ENCODE assay signal across 8 cellular contexts in the genomic region with DNA sequence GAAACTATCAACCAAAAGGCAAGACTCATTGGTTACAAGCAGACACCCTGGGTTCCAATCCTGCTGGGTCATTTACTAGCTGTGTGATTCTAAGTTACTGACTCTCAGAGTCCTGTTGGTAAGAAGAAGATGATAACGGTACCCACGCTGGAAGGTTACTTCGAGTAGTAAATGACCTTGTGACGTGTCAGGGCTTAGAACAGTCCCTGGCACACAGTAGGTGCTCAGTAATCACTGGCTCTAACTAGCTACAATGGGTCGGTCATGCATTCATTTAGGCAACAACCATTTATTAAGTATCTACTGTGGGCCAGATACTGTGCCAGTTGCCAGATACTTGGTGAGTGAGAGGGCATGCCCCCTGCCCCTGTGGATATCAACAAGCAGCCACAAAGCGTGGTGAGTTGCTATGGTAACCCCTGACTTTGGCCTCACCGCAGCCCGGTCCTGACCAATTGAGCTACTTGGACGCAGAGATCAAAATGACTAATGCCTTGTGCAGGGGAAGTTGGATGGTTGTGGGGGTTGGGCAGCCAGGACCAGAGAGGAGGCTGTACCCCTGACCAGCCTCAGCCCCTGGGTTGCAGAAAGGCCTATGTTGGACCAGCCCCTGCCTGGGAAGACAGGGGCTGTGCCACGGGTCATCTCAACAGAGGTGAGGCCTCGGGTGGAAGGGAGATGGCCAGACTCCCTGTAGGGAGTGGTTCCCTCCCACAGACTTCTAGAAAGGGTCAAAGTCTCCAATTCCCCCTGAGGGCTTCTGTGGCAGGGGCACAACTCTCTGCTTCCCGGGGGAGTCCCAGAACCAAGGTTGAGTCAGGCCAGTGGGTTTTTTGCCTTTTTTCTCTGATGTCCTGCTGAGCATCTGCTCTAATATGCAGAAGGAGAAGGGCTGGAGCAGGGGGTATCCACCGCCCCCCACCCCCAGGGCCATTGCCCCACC. TPM values are rescaled to one million over a fixed set of nuclear protein-coding genes. Genes with fewer than 3 reads are reported as not detected.
DNase-seq lines count a peak whose midpoint lies in the region; ATAC-seq, FAIRE-seq and TF ChIP-seq lines count a peak whose summit lies in the region.

No MANE protein-coding gene starts in this region.

- no peak for TF ChIP-seq POLR2A in A549 (IDR thresholded peaks at IDR 0.05; ENCODE audit: low read length)
- TF ChIP-seq POLR2A in suprapubic skin (IDR thresholded peaks at IDR 0.05), result no peak

- H3K27ac ChIP-seq in A549 (peak overlapping the region; percentile 97 to 100), liver (ENCODE audit: low read depth in 1 of 2, low read length in 2 of 2) (peak overlapping the region; percentile 94 to 96), suprapubic skin (no peak overlapping the region)

- H3K36me3 ChIP-seq in liver (ENCODE audit: control insufficient read depth in 4 of 4, insufficient read depth in 3 of 4, low read depth in 1 of 4, low read length in 3 of 4) (peaks cover 0 to 4% (median 1%) of the 10 kb centered on the region in 4 donors), suprapubic skin (peaks cover 9% of the 10 kb centered on the region)

- 56% methylated on average over 8 of the region's 13 CpGs for WGBS in A549 (ENCODE audit: missing lambda C conversion rate)
- WGBS in liver, result 44% methylated on average over 13 of the region's 13 CpGs
- 67% methylated on average over 10 of the region's 13 CpGs for WGBS in suprapubic skin

- H3K4me1 ChIP-seq in A549, result peaks cover 85% of the 10 kb centered on the region
- H3K4me1 ChIP-seq in liver (ENCODE audit: control insufficient read depth in 4 of 4, insufficient read depth in 4 of 4, low read length in 3 of 4), result peaks cover 40 to 87% (median 81%) of the 10 kb centered on the region in 4 donors
- peaks cover 73% of the 10 kb centered on the region for H3K4me1 ChIP-seq in suprapubic skin

- H3K4me2 ChIP-seq in A549, result peak overlapping the region; percentile 55

- H3K4me3 ChIP-seq in A549 (no peak overlapping the region; the same call in 2 of the 3 replicates), liver (ENCODE audit: low read depth in 1 of 3, low read length in 3 of 3) (no peak overlapping the region), suprapubic skin (no peak overlapping the region)

- TF ChIP-seq RAD21 in A549 (conservative IDR thresholded peaks at IDR 0.05 in 1 of 2, IDR thresholded peaks at IDR 0.05 in 1 of 2) (no peak), liver (IDR thresholded peaks at IDR 0.05) (no peak)

- H3K9ac ChIP-seq in liver (ENCODE audit: low read depth in 1 of 2, low read length in 2 of 2), result peak overlapping the region in 1 of 2 donors; percentile 11

- peak in 1 of 2 experiments; percentile 22; a peak in 3 of 6 replicates for ATAC-seq in A549
- no peak for ATAC-seq in HG03108 (IDR thresholded peaks at IDR 0.05; ENCODE audit: unreplicated experiment)
- ATAC-seq in HG03139 (IDR thresholded peaks at IDR 0.05; ENCODE audit: unreplicated experiment), result no peak

- FAIRE-seq in A549 (lab: Jason Lieb, UNC), result no peak

- TF ChIP-seq EP300 in A549 (IDR thresholded peaks at IDR 0.05), result no peak
- TF ChIP-seq EP300 in suprapubic skin (IDR thresholded peaks at IDR 0.05), result no peak

- POLR2A ChIA-PET in A549 (lab: Yijun Ruan, JAX), result interaction anchor here (1.2 to 2.5 kb wide), 2 partner anchors 17 to 57 kb away, joined by 3 to 18 read pairs; no protein-coding TSS in a partner anchor

- H3K27me3 ChIP-seq in liver (ENCODE audit: control insufficient read depth in 4 of 4, insufficient read depth in 4 of 4, low read length in 3 of 4), result no peaks in the 10 kb centered on the region
- no peaks in the 10 kb centered on the region for H3K27me3 ChIP-seq in suprapubic skin

- CTCF ChIA-PET in A549 (lab: Yijun Ruan, JAX), result interaction anchor here (1.2 to 2.1 kb wide), 7 partner anchors 8 to 57 kb away, joined by 3 to 17 read pairs (median 4); partner anchors contain the start of gene DHRS3

- H3K9me3 ChIP-seq in A549 (no peaks in the 10 kb centered on the region), liver (ENCODE audit: control insufficient read depth in 4 of 4, low read length in 3 of 4) (no peaks in the 10 kb centered on the region), suprapubic skin (no peaks in the 10 kb centered on the region)

- DNase-seq in A549 (ENCODE audit: low read depth in 1 of 2, low spot score in 1 of 2), result peak in 1 of 2 experiments; percentile 61
- DNase-seq in HK-2 (ENCODE audit: unreplicated experiment), result peak; percentile 89
- DNase-seq in amniotic epithelial cell (ENCODE audit: low read depth), result peak; percentile 88
- no peak for DNase-seq in suprapubic skin (ENCODE audit: low spot score in 2 of 2)
- DNase-seq in cerebellum (ENCODE audit: low spot score), result no peak

- TF ChIP-seq CTCF in A549 (IDR thresholded peaks at IDR 0.05), result no peak
- TF ChIP-seq CTCF in liver (IDR thresholded peaks at IDR 0.05; ENCODE audit: low read depth, low read length, missing input control), result no peak
- TF ChIP-seq CTCF in suprapubic skin (IDR thresholded peaks at IDR 0.05), result no peak

TF ChIP-seq in A549, 52 proteins besides CTCF, POLR2A, EP300 and RAD21:
- TF ChIP-seq POLR2AphosphoS2 (conservative IDR thresholded peaks at IDR 0.05; ENCODE audit: low read length) (peak; percentile 81; the same call in 1 of the 2 replicates), ELK1 (IDR thresholded peaks at IDR 0.05; ENCODE audit: low read depth, low read length) (no peak)
- TF ChIP-seq, protein P1, sequence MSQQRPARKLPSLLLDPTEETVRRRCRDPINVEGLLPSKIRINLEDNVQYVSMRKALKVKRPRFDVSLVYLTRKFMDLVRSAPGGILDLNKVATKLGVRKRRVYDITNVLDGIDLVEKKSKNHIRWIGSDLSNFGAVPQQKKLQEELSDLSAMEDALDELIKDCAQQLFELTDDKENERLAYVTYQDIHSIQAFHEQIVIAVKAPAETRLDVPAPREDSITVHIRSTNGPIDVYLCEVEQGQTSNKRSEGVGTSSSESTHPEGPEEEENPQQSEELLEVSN (IDR thresholded peaks at IDR 0.05; ENCODE audit: borderline replicate concordance, low read depth), result 0 out of 2 replicates have a peak, but pooled peaks have one; percentile 28

TF ChIP-seq in liver, 16 proteins besides CTCF, POLR2A, EP300 and RAD21:
- TF ChIP-seq HNF4A (conservative IDR thresholded peaks at IDR 0.05) (peak in 1 of 2 donors; percentile 59), YY1 (IDR thresholded peaks at IDR 0.05) (no peak), GABPA (IDR thresholded peaks at IDR 0.05 in 1 of 2, conservative IDR thresholded peaks at IDR 0.05 in 1 of 2) (no peak), EGR1 (IDR thresholded peaks at IDR 0.05; ENCODE audit: low read depth in 2 of 2) (no peak), RXRA (IDR thresholded peaks at IDR 0.05) (peak; percentile 24 to 60), JUND (IDR thresholded peaks at IDR 0.05) (peak in 1 of 2 donors; percentile 30), NR2F2 (IDR thresholded peaks at IDR 0.05) (peak; percentile 23)
- TF ChIP-seq, protein P2, sequence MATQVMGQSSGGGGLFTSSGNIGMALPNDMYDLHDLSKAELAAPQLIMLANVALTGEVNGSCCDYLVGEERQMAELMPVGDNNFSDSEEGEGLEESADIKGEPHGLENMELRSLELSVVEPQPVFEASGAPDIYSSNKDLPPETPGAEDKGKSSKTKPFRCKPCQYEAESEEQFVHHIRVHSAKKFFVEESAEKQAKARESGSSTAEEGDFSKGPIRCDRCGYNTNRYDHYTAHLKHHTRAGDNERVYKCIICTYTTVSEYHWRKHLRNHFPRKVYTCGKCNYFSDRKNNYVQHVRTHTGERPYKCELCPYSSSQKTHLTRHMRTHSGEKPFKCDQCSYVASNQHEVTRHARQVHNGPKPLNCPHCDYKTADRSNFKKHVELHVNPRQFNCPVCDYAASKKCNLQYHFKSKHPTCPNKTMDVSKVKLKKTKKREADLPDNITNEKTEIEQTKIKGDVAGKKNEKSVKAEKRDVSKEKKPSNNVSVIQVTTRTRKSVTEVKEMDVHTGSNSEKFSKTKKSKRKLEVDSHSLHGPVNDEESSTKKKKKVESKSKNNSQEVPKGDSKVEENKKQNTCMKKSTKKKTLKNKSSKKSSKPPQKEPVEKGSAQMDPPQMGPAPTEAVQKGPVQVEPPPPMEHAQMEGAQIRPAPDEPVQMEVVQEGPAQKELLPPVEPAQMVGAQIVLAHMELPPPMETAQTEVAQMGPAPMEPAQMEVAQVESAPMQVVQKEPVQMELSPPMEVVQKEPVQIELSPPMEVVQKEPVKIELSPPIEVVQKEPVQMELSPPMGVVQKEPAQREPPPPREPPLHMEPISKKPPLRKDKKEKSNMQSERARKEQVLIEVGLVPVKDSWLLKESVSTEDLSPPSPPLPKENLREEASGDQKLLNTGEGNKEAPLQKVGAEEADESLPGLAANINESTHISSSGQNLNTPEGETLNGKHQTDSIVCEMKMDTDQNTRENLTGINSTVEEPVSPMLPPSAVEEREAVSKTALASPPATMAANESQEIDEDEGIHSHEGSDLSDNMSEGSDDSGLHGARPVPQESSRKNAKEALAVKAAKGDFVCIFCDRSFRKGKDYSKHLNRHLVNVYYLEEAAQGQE (IDR thresholded peaks at IDR 0.05), result no peak

RNA-seq across cellular contexts. Expression of gene DHRS3, which starts 16.0 kb away (rescaled TPM):
- polyA plus RNA-seq in A549 (2011; rRNA removed), result 79.7 and 89.1 TPM in 2 replicates
- 64.4 and 78.4 TPM in 2 replicates for polyA plus RNA-seq in A549 (2012; cell fraction: cytosol; rRNA removed)
- polyA plus RNA-seq in A549 (2012; cell fraction: nucleus; rRNA removed), result 119 and 124 TPM in 2 replicates
- 56.9 to 78.9 TPM (median 62.7 TPM) in 3 replicates for polyA plus RNA-seq in A549 (2017; fragmentation: RNase III; extraction: RNeasy Plus Mini Kit Qiagen cat#74134 plus additional on column Dnase treatment)
- polyA minus RNA-seq in A549 (2011; rRNA and poly(A)+ RNA removed), result 320 and 332 TPM in 2 replicates
- 100 to 1,000 TPM in 1 of 2 donors, 10 to 100 TPM in 1; 62.6 to 146 TPM for total RNA-seq in liver
- polyA plus RNA-seq in liver, result 100 to 1,000 TPM; 170 to 185 TPM
- 10 to 100 TPM; 73.3 to 86.9 (median 80.2) TPM for total RNA-seq in suprapubic skin
- 23.6 TPM for total RNA-seq in cerebellum

RNA-seq across cellular contexts. Expression of gene AADACL4, which starts 41.9 kb away (rescaled TPM):
- polyA plus RNA-seq in A549 (2011; rRNA removed) (not detected in 2 replicates), A549 (2017; fragmentation: RNase III; extraction: RNeasy Plus Mini Kit Qiagen cat#74134 plus additional on column Dnase treatment) (not detected in 3 replicates), liver (not detected)
- not detected in 2 replicates for polyA plus RNA-seq in A549 (2012; cell fraction: cytosol; rRNA removed)
- not detected in 2 replicates for polyA plus RNA-seq in A549 (2012; cell fraction: nucleus; rRNA removed)
- not detected in 2 replicates for polyA minus RNA-seq in A549 (2011; rRNA and poly(A)+ RNA removed)
- total RNA-seq in liver (not detected), suprapubic skin (not detected), cerebellum (not detected)

Comparison
In these comparisons a context has a peak if more than half of its experiments do, and no peak if none do; other contexts are left out.
1. DNase-seq: peak in HK-2 (single experiment) and amniotic epithelial cell (single experiment); none in suprapubic skin (0 of 2) and cerebellum (single experiment).